Comparison of ENCODE assay signal across 31 cellular contexts in genomic region chr1:57167997-57168396, GRCh38.
A peak's percentile ranks its signal among the peaks of the same experiment; 100 is the strongest.
DNase-seq lines count a peak whose midpoint lies in the region; ATAC-seq and TF ChIP-seq lines count a peak whose summit lies in the region.
"Had no signal": no experiment of that assay in that cellular context is flagged by ENCODE, and none has a peak within 500 bp of the region (broad histone marks: within the 10 kb centered on the region; RNA-seq: fewer than 3 reads in every experiment).

No MANE protein-coding gene starts in this region.

- TF ChIP-seq POLR2A in gastroesophageal sphincter (IDR thresholded peaks at IDR 0.05) = no peak

- no peak for TF ChIP-seq EP300 in gastroesophageal sphincter (IDR thresholded peaks at IDR 0.05)

- WGBS in gastroesophageal sphincter (ENCODE audit: low coverage in 1 of 2), 2 donors = 80 to 92% methylated on average over 2 of the region's 2 CpGs

- no peak overlapping the region for H3K27ac ChIP-seq in gastroesophageal sphincter
- H3K27ac ChIP-seq: BLaER1, esophagus muscularis mucosa, psoas muscle, sigmoid colon had no signal

- TF ChIP-seq CTCF in gastroesophageal sphincter (IDR thresholded peaks at IDR 0.05) = no peak

- no peak overlapping the region for H3K4me3 ChIP-seq in gastroesophageal sphincter
- H3K4me3 ChIP-seq: BLaER1, esophagus muscularis mucosa, K562, lung, psoas muscle, sigmoid colon had no signal

- peaks cover 0 to 9% (median 0%) of the 10 kb centered on the region in 3 donors for H3K4me1 ChIP-seq in gastroesophageal sphincter
- H3K4me1 ChIP-seq: psoas muscle had no signal

- H3K27me3 ChIP-seq in gastroesophageal sphincter = no peaks in the 10 kb centered on the region
- H3K27me3 ChIP-seq: BLaER1, esophagus muscularis mucosa, sigmoid colon had no signal

- H3K36me3 Mint-ChIP-seq in stimulated activated memory B cell treated with anti-CD40 and anti-IgM and Interleukin-4, amounts not matched to agents 10 μg/mL and 1 μg/mL and 100 μg/mL, for 72 hours = no peaks in the 10 kb centered on the region
- no peaks in the 10 kb centered on the region for H3K36me3 Mint-ChIP-seq in natural killer cell treated with Interleukin-12 subunit alpha and Interleukin-12 subunit beta and Interleukin-15 and Interleukin-18, amount 100 ng/mL, for 72 hours
- H3K36me3 Mint-ChIP-seq: brain had no signal

- DNase-seq in natural killer cell treated with Interleukin-12 subunit alpha and Interleukin-12 subunit beta and Interleukin-15 and Interleukin-18, amount 100 ng/mL, for 72 hours (ENCODE audit: low spot score) = no peak
- DNase-seq in GF-D8 (lab: John Stamatoyannopoulos, UW) = no peak
- DNase-seq: activated CD4-positive, alpha-beta T cell treated with anti-CD3 and anti-CD28 coated beads for 1 hour; activated CD8-positive, alpha-beta T cell treated with anti-CD3 and anti-CD28 coated beads, Interleukin-2, amount 10 ng/mL, durations not matched to agents 7 days and 5 days; activated naive CD4-positive, alpha-beta T cell treated with anti-CD3 and anti-CD28 coated beads, Interleukin-2, amount 50 U/mL, for 16 hours; amniotic stem cell; COR-L47; endodermal cell; foreskin fibroblast; NCI-H1092; NCI-H1694; NCI-H446; NCI-H748 treated with DMSO at 0.1 percent for 48 hours; psoas muscle; SHP77 treated with DMSO at 0.1 percent for 48 hours; sigmoid colon; stimulated activated CD4-positive, alpha-beta T cell treated with anti-CD3 and anti-CD28 coated beads, Interleukin-4, amount 100 ng/mL, for 1 hour; trophoblast cell had no signal

- no peaks in the 10 kb centered on the region for H3K36me3 ChIP-seq in gastroesophageal sphincter
- H3K36me3 ChIP-seq: esophagus muscularis mucosa, sigmoid colon had no signal

- peaks cover 12% of the 10 kb centered on the region for H3K4me1 Mint-ChIP-seq in stimulated activated memory B cell treated with anti-CD40 and anti-IgM and Interleukin-4, amounts not matched to agents 10 μg/mL and 1 μg/mL and 100 μg/mL, for 72 hours
- H3K4me1 Mint-ChIP-seq in natural killer cell treated with Interleukin-12 subunit alpha and Interleukin-12 subunit beta and Interleukin-15 and Interleukin-18, amount 100 ng/mL, for 72 hours (ENCODE audit: low read depth in 2 of 2) = no peaks in the 10 kb centered on the region
- H3K4me1 Mint-ChIP-seq: nephron had no signal

- H3K9me3 ChIP-seq in gastroesophageal sphincter = no peaks in the 10 kb centered on the region
- H3K9me3 ChIP-seq: BLaER1, esophagus muscularis mucosa, psoas muscle, sigmoid colon had no signal

- ATAC-seq in GM18519 (IDR thresholded peaks at IDR 0.05; ENCODE audit: low FRiP score, unreplicated experiment) (peak; percentile 56), GM19463 (IDR thresholded peaks at IDR 0.05; ENCODE audit: unreplicated experiment) (peak; percentile 48), HG02981 (IDR thresholded peaks at IDR 0.05; ENCODE audit: unreplicated experiment) (peak; percentile 60), gastroesophageal sphincter (no peak)
- ATAC-seq in stimulated activated memory B cell treated with anti-CD40 and anti-IgM and Interleukin-4, amounts not matched to agents 10 μg/mL and 1 μg/mL and 100 μg/mL, for 72 hours = peak; percentile 62
- ATAC-seq in natural killer cell treated with Interleukin-12 subunit alpha and Interleukin-12 subunit beta and Interleukin-15 and Interleukin-18, amount 100 ng/mL, for 72 hours = no peak
- ATAC-seq: activated CD8-positive, alpha-beta T cell treated with anti-CD3 and anti-CD28 coated beads, Interleukin-2, amount 10 ng/mL, durations not matched to agents 7 days and 5 days; K562; psoas muscle had no signal

- H3K27ac Mint-ChIP-seq in stimulated activated memory B cell treated with anti-CD40 and anti-IgM and Interleukin-4, amounts not matched to agents 10 μg/mL and 1 μg/mL and 100 μg/mL, for 72 hours = no peak overlapping the region
- no peak overlapping the region for H3K27ac Mint-ChIP-seq in natural killer cell treated with Interleukin-12 subunit alpha and Interleukin-12 subunit beta and Interleukin-15 and Interleukin-18, amount 100 ng/mL, for 72 hours
- H3K27ac Mint-ChIP-seq: activated CD8-positive, alpha-beta T cell treated with anti-CD3 and anti-CD28 coated beads, Interleukin-2, amount 10 ng/mL, durations not matched to agents 7 days and 5 days; dendritic cell treated with granulocyte-macrophage colony-stimulating factor and Interleukin-4, amounts not matched to agents 40 ng/mL and 50 ng/mL, for 4 days; endodermal cell; nephron; T-helper 2 cell treated with Interferon-gamma antibody and Interleukin-4, amounts not matched to agents 5 μg/mL and 100 μg/mL, for 36 hours had no signal

- no peak overlapping the region for H3K4me3 Mint-ChIP-seq in stimulated activated memory B cell treated with anti-CD40 and anti-IgM and Interleukin-4, amounts not matched to agents 10 μg/mL and 1 μg/mL and 100 μg/mL, for 72 hours
- H3K4me3 Mint-ChIP-seq in natural killer cell treated with Interleukin-12 subunit alpha and Interleukin-12 subunit beta and Interleukin-15 and Interleukin-18, amount 100 ng/mL, for 72 hours = no peak overlapping the region
- H3K4me3 Mint-ChIP-seq: activated CD8-positive, alpha-beta T cell treated with anti-CD3 and anti-CD28 coated beads, Interleukin-2, amount 10 ng/mL, durations not matched to agents 7 days and 5 days; brain; dendritic cell treated with granulocyte-macrophage colony-stimulating factor and Interleukin-4, amounts not matched to agents 40 ng/mL and 50 ng/mL, for 4 days; endodermal cell; nephron; T-helper 2 cell treated with Interferon-gamma antibody and Interleukin-4, amounts not matched to agents 5 μg/mL and 100 μg/mL, for 36 hours had no signal

- peaks cover 9% of the 10 kb centered on the region for H3K27me3 Mint-ChIP-seq in stimulated activated memory B cell treated with anti-CD40 and anti-IgM and Interleukin-4, amounts not matched to agents 10 μg/mL and 1 μg/mL and 100 μg/mL, for 72 hours
- H3K27me3 Mint-ChIP-seq in natural killer cell treated with Interleukin-12 subunit alpha and Interleukin-12 subunit beta and Interleukin-15 and Interleukin-18, amount 100 ng/mL, for 72 hours = peaks cover 13 to 24% of the 10 kb centered on the region in 2 donors
- H3K27me3 Mint-ChIP-seq: brain; dendritic cell treated with granulocyte-macrophage colony-stimulating factor and Interleukin-4, amounts not matched to agents 40 ng/mL and 50 ng/mL, for 4 days had no signal

- peaks cover 3% of the 10 kb centered on the region for H3K9me3 Mint-ChIP-seq in stimulated activated memory B cell treated with anti-CD40 and anti-IgM and Interleukin-4, amounts not matched to agents 10 μg/mL and 1 μg/mL and 100 μg/mL, for 72 hours
- no peaks in the 10 kb centered on the region for H3K9me3 Mint-ChIP-seq in natural killer cell treated with Interleukin-12 subunit alpha and Interleukin-12 subunit beta and Interleukin-15 and Interleukin-18, amount 100 ng/mL, for 72 hours
- H3K9me3 Mint-ChIP-seq: brain; dendritic cell treated with granulocyte-macrophage colony-stimulating factor and Interleukin-4, amounts not matched to agents 40 ng/mL and 50 ng/mL, for 4 days; endodermal cell; nephron had no signal

Comparison
In these comparisons a context has a peak if more than half of its experiments do, and no peak if none do; other contexts are left out.
1. ATAC-seq: peak in GM18519 (single experiment), GM19463 (single experiment), HG02981 (single experiment) and stimulated activated memory B cell treated with anti-CD40 and anti-IgM and Interleukin-4, amounts not matched to agents 10 μg/mL and 1 μg/mL and 100 μg/mL, for 72 hours (single experiment); none in natural killer cell treated with Interleukin-12 subunit alpha and Interleukin-12 subunit beta and Interleukin-15 and Interleukin-18, amount 100 ng/mL, for 72 hours (0 of 2) and gastroesophageal sphincter (single experiment).